Comparison of ENCODE assay signal across 1 cellular context in the genomic region with DNA sequence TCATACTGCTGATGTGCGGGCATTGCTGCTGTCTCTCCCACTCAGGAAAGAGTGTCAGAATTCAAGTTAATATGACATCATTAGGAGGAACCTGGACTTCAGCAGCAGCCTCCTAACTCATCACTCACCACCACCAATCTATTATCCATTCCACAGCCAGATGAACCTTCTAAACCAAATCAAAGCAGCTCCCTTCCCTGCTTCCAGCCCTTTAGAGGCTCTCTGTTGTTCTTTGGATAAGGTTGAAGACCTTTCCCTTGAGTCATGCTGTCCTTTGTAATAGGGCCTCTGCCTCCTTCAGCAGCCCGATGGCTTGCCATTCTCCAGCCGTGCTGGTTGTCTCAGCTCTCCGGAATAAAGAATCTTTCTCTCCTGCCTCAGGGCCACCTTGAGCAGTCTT.
TF ChIP-seq lines count a peak whose summit lies in the region.

No MANE protein-coding gene starts in this region.

TF ChIP-seq in H1, 55 proteins besides CTCF, POLR2A, EP300 and RAD21 (continued from another document):
- TF ChIP-seq HDAC6 (IDR thresholded peaks at IDR 0.05; ENCODE audit: low read depth, low read length) (no peak), PHF8 (conservative IDR thresholded peaks at IDR 0.05; ENCODE audit: low read depth, low read length) (no peak), TCF12 (IDR thresholded peaks at IDR 0.05; ENCODE audit: low read depth, low read length) (no peak), ASH2L (IDR thresholded peaks at IDR 0.05; ENCODE audit: low read length) (no peak), KDM1A (IDR thresholded peaks at IDR 0.05; ENCODE audit: borderline replicate concordance, low read length) (no peak), BCL11A (IDR thresholded peaks at IDR 0.05; ENCODE audit: low read depth in 2 of 2, low read length in 2 of 2) (no peak), SUZ12 (IDR thresholded peaks at IDR 0.05; ENCODE audit: low read length) (no peak), ZNF274 (IDR thresholded peaks at IDR 0.05; ENCODE audit: borderline replicate concordance, extremely low read depth, low read length) (no peak), CREB1 (IDR thresholded peaks at IDR 0.05) (no peak), TAF1 (IDR thresholded peaks at IDR 0.05; ENCODE audit: low read depth, low read length) (no peak), NRF1 (IDR thresholded peaks at IDR 0.05; ENCODE audit: low read depth, low read length) (no peak), RBBP5 (IDR thresholded peaks at IDR 0.05; ENCODE audit: borderline replicate concordance, low read depth, low read length) (no peak), NANOG (IDR thresholded peaks at IDR 0.05; ENCODE audit: insufficient read depth, low read depth, low read length, poor library complexity, severe bottlenecking) (no peak)
- TF ChIP-seq, protein P1, sequence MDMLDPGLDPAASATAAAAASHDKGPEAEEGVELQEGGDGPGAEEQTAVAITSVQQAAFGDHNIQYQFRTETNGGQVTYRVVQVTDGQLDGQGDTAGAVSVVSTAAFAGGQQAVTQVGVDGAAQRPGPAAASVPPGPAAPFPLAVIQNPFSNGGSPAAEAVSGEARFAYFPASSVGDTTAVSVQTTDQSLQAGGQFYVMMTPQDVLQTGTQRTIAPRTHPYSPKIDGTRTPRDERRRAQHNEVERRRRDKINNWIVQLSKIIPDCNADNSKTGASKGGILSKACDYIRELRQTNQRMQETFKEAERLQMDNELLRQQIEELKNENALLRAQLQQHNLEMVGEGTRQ (IDR thresholded peaks at IDR 0.05; ENCODE audit: low read length) = no peak
